ENCODE assay signal across 8 cellular contexts in genomic region chr6:157760589-157761330, GRCh38.
DNase-seq lines count a peak whose midpoint lies in the region; ATAC-seq lines count a peak whose summit lies in the region.

No MANE protein-coding gene starts in this region.

- H3K9me3 Mint-ChIP-seq in activated T-cell treated with anti-CD3 and anti-CD28 coated beads, Interleukin-2, amount 50 U/mL, for 4 hours, result no peaks in the 10 kb centered on the region

- DNase-seq in activated T-cell treated with anti-CD3 and anti-CD28 coated beads, Interleukin-2, amount 50 U/mL, for 4 hours, result peak; percentile 46
- peak; percentile 85 for DNase-seq in iris pigment epithelial cell (ENCODE audit: low read depth)
- DNase-seq in GOT3 (lab: John Stamatoyannopoulos, UW), result no peak
- DNase-seq in HUDEP-2 (lab: John Stamatoyannopoulos, UW; ENCODE audit: unreplicated experiment in 76 of 76), result no peak
- DNase-seq in NCI-H187 treated with DMSO at 0.1 percent for 48 hours (lab: John Stamatoyannopoulos, UW), result no peak
- DNase-seq in NCI-H146 treated with DMSO at 0.1 percent for 48 hours (lab: John Stamatoyannopoulos, UW; ENCODE audit: unreplicated experiment), result no peak

- ATAC-seq in GM18868 (IDR thresholded peaks at IDR 0.05; ENCODE audit: unreplicated experiment) (peak; percentile 20), HG03439 (IDR thresholded peaks at IDR 0.05; ENCODE audit: unreplicated experiment) (peak; percentile 4)
- peak; percentile 21 to 25 for ATAC-seq in activated T-cell treated with anti-CD3 and anti-CD28 coated beads, Interleukin-2, amount 50 U/mL, for 4 hours

- peak overlapping the region; percentile 32 for H3K4me3 Mint-ChIP-seq in activated T-cell treated with anti-CD3 and anti-CD28 coated beads, Interleukin-2, amount 50 U/mL, for 4 hours

- peaks cover 5% of the 10 kb centered on the region for H3K27me3 Mint-ChIP-seq in activated T-cell treated with anti-CD3 and anti-CD28 coated beads, Interleukin-2, amount 50 U/mL, for 4 hours (ENCODE audit: low read depth)

- H3K36me3 Mint-ChIP-seq in activated T-cell treated with anti-CD3 and anti-CD28 coated beads, Interleukin-2, amount 50 U/mL, for 4 hours (ENCODE audit: insufficient read depth), result peaks cover 3% of the 10 kb centered on the region

- H3K4me1 Mint-ChIP-seq in activated T-cell treated with anti-CD3 and anti-CD28 coated beads, Interleukin-2, amount 50 U/mL, for 4 hours (ENCODE audit: low read depth), result peaks cover 89% of the 10 kb centered on the region

Comparison
In these comparisons a context has a peak if more than half of its experiments do, and no peak if none do; other contexts are left out.
1. DNase-seq: peak in activated T-cell treated with anti-CD3 and anti-CD28 coated beads, Interleukin-2, amount 50 U/mL, for 4 hours (single experiment) and iris pigment epithelial cell (single experiment); none in GOT3 (single experiment), HUDEP-2 (0 of 76), NCI-H187 treated with DMSO at 0.1 percent for 48 hours (single experiment) and NCI-H146 treated with DMSO at 0.1 percent for 48 hours (single experiment).
2. Peak in every context shown above with its lines, with median percentiles within 50 percentile points of each other: ATAC-seq.